Comparison of ENCODE assay signal across 8 cellular contexts in genomic region chr17:3892095-3892998, GRCh38. TPM values are rescaled to one million over a fixed set of nuclear protein-coding genes. Genes with fewer than 3 reads are reported as not detected.
DNase-seq lines count a peak whose midpoint lies in the region; FAIRE-seq and TF ChIP-seq lines count a peak whose summit lies in the region.

No MANE protein-coding gene starts in this region.

- peaks cover 67 to 76% of the 10 kb centered on the region in 2 donors for H3K4me1 ChIP-seq in adrenal gland (replicated peaks in 1 of 2)
- peaks cover 86% of the 10 kb centered on the region for H3K4me1 ChIP-seq in left ventricle myocardium inferior
- peaks cover 23% of the 10 kb centered on the region for H3K4me1 ChIP-seq in prostate gland (replicated peaks)

- intact Hi-C loops in adrenal gland (cut with DNase I) (no loop called here), left ventricle myocardium inferior (cut with micrococcal nuclease) (no loop called here), prostate gland (cut with DNase I) (no loop called here)

- H3K27ac ChIP-seq in adrenal gland, result peak overlapping the region in 4 of 5 donors; percentile 46 to 91 (median 91)
- H3K27ac ChIP-seq in left ventricle myocardium inferior (replicated peaks), result peak overlapping the region; percentile 90
- H3K27ac ChIP-seq in prostate gland, result peak overlapping the region; percentile 42 to 87

- H3K9me3 ChIP-seq in adrenal gland (replicated peaks in 1 of 3) (no peaks in the 10 kb centered on the region), left ventricle myocardium inferior (replicated peaks) (no peaks in the 10 kb centered on the region), prostate gland (no peaks in the 10 kb centered on the region)

- DNase-seq in AG09309 (ENCODE audit: low read depth) (no peak), GM19238 (ENCODE audit: insufficient read length, low spot score) (peak; percentile 52), HPDE6-E6E7 (ENCODE audit: extremely low spot score) (peak; percentile 21), T-helper 1 cell (peak; percentile 63 to 85 (median 78)), adrenal gland (peak; percentile 88 to 96 (median 93)), left ventricle myocardium inferior (peak; percentile 78), prostate gland (ENCODE audit: low spot score) (peak; percentile 58), urothelium cell line (ENCODE audit: low spot score) (peak; percentile 57)

- H3K4me3 ChIP-seq in AG09309 (ENCODE audit: control insufficient read depth, low read depth, low read length), result peak overlapping the region; percentile 61
- H3K4me3 ChIP-seq in adrenal gland, result peak overlapping the region in 3 of 4 donors; percentile 5 to 71 (median 47)
- H3K4me3 ChIP-seq in left ventricle myocardium inferior, result peak overlapping the region; percentile 88
- peak overlapping the region; percentile 55 to 57 for H3K4me3 ChIP-seq in prostate gland

- no peaks in the 10 kb centered on the region for H3K36me3 ChIP-seq in adrenal gland (replicated peaks in 1 of 2)
- H3K36me3 ChIP-seq in left ventricle myocardium inferior, result no peaks in the 10 kb centered on the region
- H3K36me3 ChIP-seq in prostate gland, result no peaks in the 10 kb centered on the region

- peak; percentile 94 for FAIRE-seq in urothelium cell line (lab: Jason Lieb, UNC)

- 0 to 1% (median 0%) methylated on average over 16 to 93 of the region's 96 CpGs for WGBS in adrenal gland, 4 donors
- WGBS in prostate gland, result under 1% methylated on average over 49 of the region's 96 CpGs

- peak in 1 of 2 donors; percentile 87 for TF ChIP-seq POLR2A in adrenal gland (IDR thresholded peaks at IDR 0.05)
- TF ChIP-seq POLR2A in prostate gland (IDR thresholded peaks at IDR 0.05), result peak; percentile 17

- no peak for TF ChIP-seq CTCF in AG09309 (IDR thresholded peaks at IDR 0.05; ENCODE audit: control insufficient read depth, insufficient read depth, low read depth, low read length, missing control alignments)
- no peak for TF ChIP-seq CTCF in adrenal gland (IDR thresholded peaks at IDR 0.05)
- TF ChIP-seq CTCF in left ventricle myocardium inferior (IDR thresholded peaks at IDR 0.05; ENCODE audit: borderline replicate concordance), result peak; percentile 9
- no peak for TF ChIP-seq CTCF in prostate gland (IDR thresholded peaks at IDR 0.05)

- H3K27me3 ChIP-seq in adrenal gland (no peaks in the 10 kb centered on the region), left ventricle myocardium inferior (ENCODE audit: low read depth) (no peaks in the 10 kb centered on the region), prostate gland (replicated peaks; ENCODE audit: insufficient read depth) (no peaks in the 10 kb centered on the region)

RNA-seq across cellular contexts. Expression of gene CAMKK1, which starts 0.5 kb away (rescaled TPM):
- total RNA-seq in adrenal gland (10 to 100 TPM in 6 of 8 donors, 1 to 10 TPM in 2; 6.0 to 17.9 (median 10.8) TPM), left ventricle myocardium inferior (5.5 TPM), prostate gland (10 to 100 TPM in 1 of 2 donors, 1 to 10 TPM in 1; 2.0 to 12.8 TPM)
- polyA plus RNA-seq in adrenal gland, result 10 to 100 TPM in 2 of 3 donors, 1 to 10 TPM in 1; 6.9 to 28.2 (median 10.6) TPM

RNA-seq across cellular contexts. Expression of gene P2RX1, which starts 23.9 kb away (rescaled TPM):
- total RNA-seq in adrenal gland, result 1 to 10 TPM in 4 of 8 donors, under 1 TPM in 4; 0.42 to 2.1 (median 0.92) TPM
- 1 to 10 TPM in 2 of 3 donors, under 1 TPM in 1; 0.59 to 8.6 (median 3.3) TPM for polyA plus RNA-seq in adrenal gland
- total RNA-seq in left ventricle myocardium inferior, result 0.55 TPM
- 10 to 100 TPM in 1 of 2 donors, 1 to 10 TPM in 1; 3.8 to 22.5 TPM for total RNA-seq in prostate gland

RNA-seq across cellular contexts. Expression of gene NCBP3, which starts 46.3 kb away (rescaled TPM):
- total RNA-seq in adrenal gland, result 10 to 100 TPM; 11.0 to 30.3 (median 21.5) TPM
- polyA plus RNA-seq in adrenal gland, result 10 to 100 TPM; 21.9 to 36.6 (median 22.8) TPM
- total RNA-seq in left ventricle myocardium inferior, result 18.2 TPM
- 100 to 1,000 TPM in 1 of 2 donors, 10 to 100 TPM in 1; 14.8 to 370 TPM for total RNA-seq in prostate gland
